In genomic region chr7:152459724-152460251, GRCh38 we compare ENCODE assay signal across 9 cellular contexts. TPM values are rescaled to one million over a fixed set of nuclear protein-coding genes. Genes with fewer than 3 reads are reported as not detected.
DNase-seq lines count a peak whose midpoint lies in the region; ATAC-seq and TF ChIP-seq lines count a peak whose summit lies in the region.
"Had no signal": no experiment of that assay in that cellular context is flagged by ENCODE, and none has a peak within 500 bp of the region (broad histone marks: within the 10 kb centered on the region; RNA-seq: fewer than 3 reads in every experiment).

No MANE protein-coding gene starts in this region.

- peaks cover 5% of the 10 kb centered on the region for H3K36me3 Mint-ChIP-seq in glutamatergic neuron (ENCODE audit: unreplicated experiment)

- ATAC-seq in SK-N-SH treated with all-trans-retinoic acid at 6 μM for 48 hours: no peak
- ATAC-seq in HG03045 (IDR thresholded peaks at IDR 0.05; ENCODE audit: unreplicated experiment): no peak

- H3K9me3 ChIP-seq in SK-N-SH (no peaks in the 10 kb centered on the region), thyroid gland (no peaks in the 10 kb centered on the region)

- H3K27ac ChIP-seq in SK-N-SH (ENCODE audit: low read depth in 2 of 2, low read length in 1 of 2): peak overlapping the region in 1 of 2 experiments; percentile 50; a peak in 1 of 4 replicates
- peak overlapping the region; percentile 31 to 64 (median 49) for H3K27ac ChIP-seq in thyroid gland

- no peak overlapping the region for H2AFZ ChIP-seq in SK-N-SH (ENCODE audit: low read depth)

- TF ChIP-seq RAD21 in SK-N-SH (IDR thresholded peaks at IDR 0.05; ENCODE audit: low read length): peak; percentile 19; the same call in 1 of the 2 replicates

- H3K36me3 ChIP-seq in SK-N-SH (replicated peaks in 1 of 2; ENCODE audit: control insufficient read depth in 1 of 2, insufficient read depth in 2 of 2, low read length in 1 of 2) (no peaks in the 10 kb centered on the region), thyroid gland (no peaks in the 10 kb centered on the region)

- H3K4me1 ChIP-seq in SK-N-SH (ENCODE audit: control insufficient read depth in 1 of 2, insufficient read depth in 2 of 2, low read depth in 1 of 2, low read length in 1 of 2) (peaks cover 0 to 13% of the 10 kb centered on the region in 2 experiments; a peak in 1 of 4 replicates), thyroid gland (peaks cover 9 to 24% of the 10 kb centered on the region in 2 donors)

- H3K79me2 ChIP-seq in SK-N-SH (ENCODE audit: insufficient read depth): no peaks in the 10 kb centered on the region

- H3K27me3 Mint-ChIP-seq in glutamatergic neuron (ENCODE audit: unreplicated experiment): peaks cover under 1% of the 10 kb centered on the region
- H3K27me3 Mint-ChIP-seq: activated CD4-positive, alpha-beta memory T cell treated with anti-CD3 and anti-CD28 coated beads, Interleukin-2, amount 10 ng/mL, durations not matched to agents 7 days and 5 days had no signal

- peaks cover 11% of the 10 kb centered on the region for H3K4me1 Mint-ChIP-seq in glutamatergic neuron (ENCODE audit: low read depth, unreplicated experiment)

- H4K20me1 ChIP-seq in SK-N-SH (ENCODE audit: insufficient read depth): no peaks in the 10 kb centered on the region

- 66% methylated on average over 5 of the region's 5 CpGs for WGBS in SK-N-SH (ENCODE audit: low lambda C conversion rate)
- 46 to 61% methylated on average over 5 of the region's 5 CpGs for WGBS in thyroid gland, 2 donors

- H3K9me2 ChIP-seq in SK-N-SH: no peaks in the 10 kb centered on the region

- TF ChIP-seq POLR2A in thyroid gland (IDR thresholded peaks at IDR 0.05): no peak

- H3K4me2 ChIP-seq in SK-N-SH: no peak overlapping the region

- DNase-seq in SK-N-SH (peak; percentile 50), OCI-M1 (lab: John Stamatoyannopoulos, UW) (peak; percentile 89), glutamatergic neuron (peak; percentile 28), thyroid gland (peak; percentile 88), NCI-H187 (lab: John Stamatoyannopoulos, UW) (no peak), NCI-H1694 (lab: John Stamatoyannopoulos, UW) (no peak)
- DNase-seq: activated CD4-positive, alpha-beta memory T cell treated with anti-CD3 and anti-CD28 coated beads, Interleukin-2, amount 10 ng/mL, durations not matched to agents 7 days and 5 days had no signal

- H3K9me3 Mint-ChIP-seq in glutamatergic neuron (ENCODE audit: unreplicated experiment): peaks cover 9% of the 10 kb centered on the region

- no peak overlapping the region for H3K4me3 Mint-ChIP-seq in glutamatergic neuron (ENCODE audit: unreplicated experiment)
- H3K4me3 Mint-ChIP-seq: activated CD4-positive, alpha-beta memory T cell treated with anti-CD3 and anti-CD28 coated beads, Interleukin-2, amount 10 ng/mL, durations not matched to agents 7 days and 5 days had no signal

- no peaks in the 10 kb centered on the region for H3K27me3 ChIP-seq in SK-N-SH (ENCODE audit: insufficient read depth)
- no peaks in the 10 kb centered on the region for H3K27me3 ChIP-seq in thyroid gland

- H3K4me3 ChIP-seq in SK-N-SH (ENCODE audit: low read depth in 2 of 2, low read length in 1 of 2): no peak overlapping the region
- no peak overlapping the region for H3K4me3 ChIP-seq in thyroid gland (replicated peaks in 1 of 3)

- H3K9ac ChIP-seq in SK-N-SH: no peak overlapping the region

- CTCF ChIA-PET in SK-N-SH (lab: Yijun Ruan, JAX): interaction anchor here (0.7 to 1.6 kb wide), 4 partner anchors 19 to 246 kb away, joined by 3 to 4 read pairs (median 3); no protein-coding TSS in a partner anchor

- intact Hi-C loops in thyroid gland (cut with DNase I): loop anchor here (10.0 kb wide), 1 partner anchor 115 kb away; no protein-coding TSS in a partner anchor

- POLR2A ChIA-PET in SK-N-SH (lab: Yijun Ruan, JAX): no interaction called here

- TF ChIP-seq CTCF in SK-N-SH (IDR thresholded peaks at IDR 0.05) (no peak), glutamatergic neuron (IDR thresholded peaks at IDR 0.05; ENCODE audit: partially characterized antibody, unreplicated experiment) (no peak), thyroid gland (IDR thresholded peaks at IDR 0.05) (no peak)

- H3F3A ChIP-seq in SK-N-SH (replicated peaks; ENCODE audit: insufficient read depth): peaks cover 8% of the 10 kb centered on the region

- peak overlapping the region; percentile 45 for H3K27ac Mint-ChIP-seq in glutamatergic neuron (ENCODE audit: unreplicated experiment)
- H3K27ac Mint-ChIP-seq: activated CD4-positive, alpha-beta memory T cell treated with anti-CD3 and anti-CD28 coated beads, Interleukin-2, amount 10 ng/mL, durations not matched to agents 7 days and 5 days had no signal

- TF ChIP-seq EP300 in SK-N-SH (IDR thresholded peaks at IDR 0.05; ENCODE audit: borderline replicate concordance in 1 of 2, low read depth in 1 of 2, low read length in 1 of 2): peak in 1 of 2 experiments; percentile 5; a peak in 1 of 4 replicates

TF ChIP-seq in SK-N-SH, 30 proteins besides CTCF, POLR2A, EP300 and RAD21:
- TF ChIP-seq GATA2 (CRISPR knock-in tag; IDR thresholded peaks at IDR 0.05) (peak; percentile 46), EZH2phosphoT487 (IDR thresholded peaks at IDR 0.05; ENCODE audit: borderline replicate concordance, low read depth) (no peak)

TF ChIP-seq in SK-N-SH treated with all-trans-retinoic acid at 6 μM for 48 hours, 23 proteins besides CTCF, POLR2A, EP300 and RAD21:
- TF ChIP-seq ZC3H10 (CRISPR knock-in tag; IDR thresholded peaks at IDR 0.05) (no peak), ZFP30 (CRISPR knock-in tag; IDR thresholded peaks at IDR 0.05) (no peak), ZNF565 (CRISPR knock-in tag; conservative IDR thresholded peaks at IDR 0.05; ENCODE audit: low read depth) (no peak), ESRRG (CRISPR knock-in tag; IDR thresholded peaks at IDR 0.05) (no peak), CREB5 (CRISPR knock-in tag; IDR thresholded peaks at IDR 0.05; ENCODE audit: low read depth) (no peak), ARNTL (CRISPR knock-in tag; IDR thresholded peaks at IDR 0.05; ENCODE audit: borderline replicate concordance, low read depth) (no peak), TOX (CRISPR knock-in tag; IDR thresholded peaks at IDR 0.05; ENCODE audit: borderline replicate concordance) (no peak), PPARA (CRISPR knock-in tag; IDR thresholded peaks at IDR 0.05; ENCODE audit: borderline replicate concordance) (no peak), TCF4 (CRISPR knock-in tag; IDR thresholded peaks at IDR 0.05; ENCODE audit: borderline replicate concordance) (no peak), CSDC2 (CRISPR knock-in tag; IDR thresholded peaks at IDR 0.05) (no peak), POU6F1 (CRISPR knock-in tag; IDR thresholded peaks at IDR 0.05; ENCODE audit: borderline replicate concordance, low read depth) (no peak), RARB (CRISPR knock-in tag; IDR thresholded peaks at IDR 0.05) (no peak), ZNF70 (CRISPR knock-in tag; IDR thresholded peaks at IDR 0.05) (no peak), ZNF8 (CRISPR knock-in tag; IDR thresholded peaks at IDR 0.05) (no peak)
- TF ChIP-seq, protein P1, sequence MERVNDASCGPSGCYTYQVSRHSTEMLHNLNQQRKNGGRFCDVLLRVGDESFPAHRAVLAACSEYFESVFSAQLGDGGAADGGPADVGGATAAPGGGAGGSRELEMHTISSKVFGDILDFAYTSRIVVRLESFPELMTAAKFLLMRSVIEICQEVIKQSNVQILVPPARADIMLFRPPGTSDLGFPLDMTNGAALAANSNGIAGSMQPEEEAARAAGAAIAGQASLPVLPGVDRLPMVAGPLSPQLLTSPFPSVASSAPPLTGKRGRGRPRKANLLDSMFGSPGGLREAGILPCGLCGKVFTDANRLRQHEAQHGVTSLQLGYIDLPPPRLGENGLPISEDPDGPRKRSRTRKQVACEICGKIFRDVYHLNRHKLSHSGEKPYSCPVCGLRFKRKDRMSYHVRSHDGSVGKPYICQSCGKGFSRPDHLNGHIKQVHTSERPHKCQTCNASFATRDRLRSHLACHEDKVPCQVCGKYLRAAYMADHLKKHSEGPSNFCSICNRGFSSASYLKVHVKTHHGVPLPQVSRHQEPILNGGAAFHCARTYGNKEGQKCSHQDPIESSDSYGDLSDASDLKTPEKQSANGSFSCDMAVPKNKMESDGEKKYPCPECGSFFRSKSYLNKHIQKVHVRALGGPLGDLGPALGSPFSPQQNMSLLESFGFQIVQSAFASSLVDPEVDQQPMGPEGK (CRISPR knock-in tag; IDR thresholded peaks at IDR 0.05; ENCODE audit: borderline replicate concordance): no peak

RNA-seq across cellular contexts. Expression of gene KMT2C, which starts 24.0 kb away (rescaled TPM):
- polyA plus RNA-seq in SK-N-SH (2012; rRNA removed): 8.0 and 9.7 TPM in 2 replicates
- polyA plus RNA-seq in SK-N-SH (2012; cell fraction: cytosol; rRNA removed): 7.1 and 8.4 TPM in 2 replicates
- 14.7 and 25.2 TPM in 2 replicates for polyA plus RNA-seq in SK-N-SH (2012; cell fraction: nucleus; rRNA removed)
- total RNA-seq in glutamatergic neuron (ENCODE audit: unreplicated experiment) (136 TPM), thyroid gland (100 to 1,000 TPM in 2 of 4 donors, 10 to 100 TPM in 2; 77.4 to 174 (median 114) TPM)

Comparison
In these comparisons a context has a peak if more than half of its experiments do, and no peak if none do; other contexts are left out.
1. DNase-seq: peak in SK-N-SH (single experiment), OCI-M1 (single experiment), glutamatergic neuron (single experiment) and thyroid gland (2 of 2); none in NCI-H187 (0 of 2) and NCI-H1694 (single experiment).